32 cellular contexts compared by ENCODE assay signal in the genomic region with DNA sequence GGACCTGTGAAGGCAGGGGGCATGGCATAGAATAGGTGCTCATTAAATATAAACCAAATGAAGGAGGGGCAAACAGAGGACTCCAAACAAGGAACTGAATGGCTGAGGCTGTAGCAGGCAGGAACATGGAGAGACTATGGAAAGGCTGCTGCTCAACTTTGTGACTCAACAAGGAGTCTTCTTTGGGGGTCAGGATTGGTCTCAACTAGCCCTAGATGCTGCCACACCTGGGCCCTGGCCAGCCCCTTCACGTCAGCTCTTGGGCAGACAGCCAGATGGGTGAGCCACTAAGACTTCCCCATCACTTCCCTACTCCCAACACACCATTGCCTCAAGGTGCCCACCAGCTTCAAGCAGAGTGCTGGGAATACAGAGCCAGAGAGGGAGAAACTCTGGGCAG. TPM values are rescaled to one million over a fixed set of nuclear protein-coding genes. Genes with fewer than 3 reads are reported as not detected.
"Had no signal": no experiment of that assay in that cellular context is flagged by ENCODE, and none has a peak within 500 bp of the region (broad histone marks: within the 10 kb centered on the region; RNA-seq: fewer than 3 reads in every experiment).

No MANE protein-coding gene starts in this region.

- H3K27ac Mint-ChIP-seq: activated CD4-positive, alpha-beta memory T cell treated with anti-CD3 and anti-CD28 coated beads, Interleukin-2, amount 10 ng/mL, durations not matched to agents 7 days and 5 days; activated CD4-positive, alpha-beta T cell treated with anti-CD3 and anti-CD28 coated beads, Interleukin-2, amount 10 ng/mL, durations not matched to agents 7 days and 5 days; activated T-cell treated with anti-CD3 and anti-CD28 coated beads, Interleukin-2, amount 50 U/mL, for 24 hours; dendritic cell treated with granulocyte-macrophage colony-stimulating factor and Interleukin-4, amounts not matched to agents 40 ng/mL and 50 ng/mL, for 4 days; nephron; progenitor cell of endocrine pancreas; stimulated activated memory B cell treated with anti-CD40 and anti-IgM and Interleukin-4, amounts not matched to agents 10 μg/mL and 1 μg/mL and 100 μg/mL, for 72 hours; stimulated activated naive CD8-positive, alpha-beta T cell treated with anti-CD3 and anti-CD28 coated beads, Interleukin-15, amount 100 ng/mL, for 72 hours; T-helper 1 cell treated with Interleukin-12 subunit alpha and Interleukin-12 subunit beta and Interleukin-4 antibody, amounts not matched to agents 30 μg/mL and 1 μg/mL, for 36 hours; WTC11 had no signal

- H3K36me3 ChIP-seq: heart left ventricle, left lung, lower lobe of right lung, neutrophil, ovary, sigmoid colon, thyroid gland, upper lobe of left lung had no signal

- H3K9me3 ChIP-seq: heart left ventricle, left lung, lower lobe of right lung, neutrophil, ovary, sigmoid colon, thyroid gland, upper lobe of left lung had no signal

- DNase-seq: activated CD4-positive, alpha-beta memory T cell treated with anti-CD3 and anti-CD28 coated beads, Interleukin-2, amount 10 ng/mL, durations not matched to agents 7 days and 5 days; activated CD4-positive, alpha-beta T cell treated with anti-CD3 and anti-CD28 coated beads for 1 hour; activated CD4-positive, alpha-beta T cell treated with anti-CD3 and anti-CD28 coated beads, Interleukin-2, amount 10 ng/mL, durations not matched to agents 7 days and 5 days; activated CD8-positive, alpha-beta memory T cell treated with anti-CD3 and anti-CD28 coated beads, Interleukin-2, amount 50 U/mL, for 48 hours; activated gamma-delta T cell treated with Interleukin-2 at 50 U/mL for 16 hours; activated naive CD4-positive, alpha-beta T cell treated with anti-CD3 and anti-CD28 coated beads, Interleukin-2, amount 50 U/mL, for 16 hours; activated T-cell treated with anti-CD3 and anti-CD28 coated beads, Interleukin-2, amount 50 U/mL, for 24 hours; amniotic stem cell; heart left ventricle; kidney glomerular epithelial cell; left lung; lower lobe of right lung; ovary; retina; sigmoid colon; small intestine; stimulated activated CD4-positive, alpha-beta T cell treated with anti-CD3 and anti-CD28 coated beads, Interleukin-4, amount 100 ng/mL, for 4 hours; stimulated activated CD8-positive, alpha-beta memory T cell treated with anti-CD3 and anti-CD28 coated beads, Interleukin-4, amount 100 ng/mL, for 48 hours; stimulated activated naive CD8-positive, alpha-beta T cell treated with anti-CD3 and anti-CD28 coated beads, Interleukin-15, amount 100 ng/mL, for 72 hours; thyroid gland; upper lobe of left lung had no signal

- H3K36me3 Mint-ChIP-seq: stimulated activated memory B cell treated with anti-CD40 and anti-IgM and Interleukin-4, amounts not matched to agents 10 μg/mL and 1 μg/mL and 100 μg/mL, for 72 hours; WTC11 had no signal

- ATAC-seq: activated T-helper 17 cell treated with anti-CD3 and anti-CD28 coated beads, Interleukin-2, amount 50 U/mL, for 72 hours; heart left ventricle; left lung; lower lobe of right lung; stimulated activated memory B cell treated with anti-CD40 and anti-IgM and Interleukin-4, amounts not matched to agents 10 μg/mL and 1 μg/mL and 100 μg/mL, for 72 hours; stimulated activated naive CD8-positive, alpha-beta T cell treated with anti-CD3 and anti-CD28 coated beads, Interleukin-15, amount 100 ng/mL, for 72 hours; WTC11 had no signal

- H3K4me3 Mint-ChIP-seq: activated CD4-positive, alpha-beta memory T cell treated with anti-CD3 and anti-CD28 coated beads, Interleukin-2, amount 10 ng/mL, durations not matched to agents 7 days and 5 days; activated CD4-positive, alpha-beta T cell treated with anti-CD3 and anti-CD28 coated beads, Interleukin-2, amount 10 ng/mL, durations not matched to agents 7 days and 5 days; activated T-cell treated with anti-CD3 and anti-CD28 coated beads, Interleukin-2, amount 50 U/mL, for 24 hours; activated T-helper 17 cell treated with anti-CD3 and anti-CD28 coated beads, Interleukin-2, amount 50 U/mL, for 72 hours; central memory CD8-positive, alpha-beta T cell; dendritic cell treated with granulocyte-macrophage colony-stimulating factor and Interleukin-4, amounts not matched to agents 40 ng/mL and 50 ng/mL, for 4 days; nephron; stimulated activated memory B cell treated with anti-CD40 and anti-IgM and Interleukin-4, amounts not matched to agents 10 μg/mL and 1 μg/mL and 100 μg/mL, for 72 hours; stimulated activated naive CD8-positive, alpha-beta T cell treated with anti-CD3 and anti-CD28 coated beads, Interleukin-15, amount 100 ng/mL, for 72 hours; T-helper 1 cell treated with Interleukin-12 subunit alpha and Interleukin-12 subunit beta and Interleukin-4 antibody, amounts not matched to agents 30 μg/mL and 1 μg/mL, for 36 hours; WTC11 had no signal

- H3K27me3 ChIP-seq: heart left ventricle, left lung, ovary, sigmoid colon, thyroid gland, upper lobe of left lung had no signal

- H3K27ac ChIP-seq: heart left ventricle, left lung, lower lobe of right lung, neutrophil, ovary, sigmoid colon, thyroid gland, upper lobe of left lung had no signal

- H3K4me1 ChIP-seq: left lung, lower lobe of right lung, sigmoid colon, thyroid gland, upper lobe of left lung had no signal

- H3K4me3 ChIP-seq: heart left ventricle, left lung, lower lobe of right lung, ovary, sigmoid colon, thyroid gland, upper lobe of left lung had no signal

- H3K4me1 Mint-ChIP-seq: activated CD4-positive, alpha-beta memory T cell treated with anti-CD3 and anti-CD28 coated beads, Interleukin-2, amount 10 ng/mL, durations not matched to agents 7 days and 5 days; activated CD4-positive, alpha-beta T cell treated with anti-CD3 and anti-CD28 coated beads, Interleukin-2, amount 10 ng/mL, durations not matched to agents 7 days and 5 days; activated T-helper 17 cell treated with anti-CD3 and anti-CD28 coated beads, Interleukin-2, amount 50 U/mL, for 72 hours; central memory CD8-positive, alpha-beta T cell; stimulated activated memory B cell treated with anti-CD40 and anti-IgM and Interleukin-4, amounts not matched to agents 10 μg/mL and 1 μg/mL and 100 μg/mL, for 72 hours; stimulated activated naive CD8-positive, alpha-beta T cell treated with anti-CD3 and anti-CD28 coated beads, Interleukin-15, amount 100 ng/mL, for 72 hours had no signal

RNA-seq across cellular contexts. Expression of gene CNTFR, which starts 11.4 kb away (rescaled TPM):
- total RNA-seq: activated CD4-positive, alpha-beta memory T cell treated with anti-CD3 and anti-CD28 coated beads, Interleukin-2, amount 10 ng/mL, durations not matched to agents 7 days and 5 days; activated CD4-positive, alpha-beta T cell treated with anti-CD3 and anti-CD28 coated beads, Interleukin-2, amount 10 ng/mL, durations not matched to agents 7 days and 5 days; activated T-helper 17 cell treated with anti-CD3 and anti-CD28 coated beads, Interleukin-2, amount 50 U/mL, for 72 hours; epithelial cell of proximal tubule had no signal

RNA-seq across cellular contexts. Expression of gene ARID3C, which starts 28.0 kb away (rescaled TPM):
- total RNA-seq: epithelial cell of proximal tubule, left lung, lower lobe of right lung, mucosa of gallbladder, sigmoid colon, thyroid gland, upper lobe of left lung had no signal
